1 cellular context compared by ENCODE assay signal in the genomic region with DNA sequence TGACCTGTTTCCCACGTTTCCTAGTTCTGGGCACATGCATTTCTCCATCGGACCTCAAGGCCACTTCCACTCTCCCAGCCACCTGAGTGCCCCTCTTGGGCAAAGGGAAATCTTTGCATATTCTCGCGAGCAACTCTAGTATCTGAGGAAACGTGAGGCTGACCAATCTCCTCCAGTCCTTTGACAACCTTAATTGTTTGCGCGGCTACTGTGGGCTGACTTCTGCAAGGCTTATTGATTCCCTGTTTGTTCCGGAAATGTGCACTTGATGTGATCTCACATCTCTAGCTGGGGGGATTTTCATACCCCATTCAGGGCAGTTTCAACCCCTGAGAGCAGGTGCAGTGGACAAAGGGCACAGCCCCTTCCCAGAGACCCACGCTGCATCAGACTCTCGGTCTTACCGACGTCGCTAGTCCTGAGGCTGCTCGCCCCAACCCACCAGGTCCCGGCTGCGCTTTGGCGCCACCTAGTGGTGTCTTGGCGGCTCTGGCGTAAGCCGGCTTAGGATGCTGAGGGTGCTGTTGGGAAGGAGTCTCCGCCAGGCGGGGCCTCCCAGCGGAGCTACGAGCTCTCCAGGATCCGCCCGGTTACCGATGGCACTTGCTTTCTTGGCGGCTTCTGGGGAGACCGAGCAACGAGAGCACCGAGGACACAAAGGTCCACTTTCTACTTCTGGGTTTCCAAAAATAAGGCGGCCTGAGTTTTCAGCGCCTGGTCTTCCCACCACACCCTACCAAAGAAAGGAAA.
TF ChIP-seq lines count a peak whose summit lies in the region.

No MANE protein-coding gene starts in this region.

TF ChIP-seq in HepG2, 621 proteins besides CTCF, POLR2A, EP300 and RAD21 (continued from another document and continues in another):
- TF ChIP-seq THAP11 (CRISPR knock-in tag; IDR thresholded peaks at IDR 0.05) (peak; percentile 73), EED (CRISPR knock-in tag; IDR thresholded peaks at IDR 0.05) (peak; percentile 60; the same call in 1 of the 2 replicates), TOPORS (CRISPR knock-in tag; IDR thresholded peaks at IDR 0.05) (no peak; the same call in 1 of the 2 replicates), ZSCAN29 (CRISPR knock-in tag; conservative IDR thresholded peaks at IDR 0.05) (peak; percentile 83), SP140L (CRISPR knock-in tag; IDR thresholded peaks at IDR 0.05; ENCODE audit: borderline replicate concordance) (peak; percentile 91; the same call in 1 of the 2 replicates), MAFK (conservative IDR thresholded peaks at IDR 0.05 in 1 of 2, IDR thresholded peaks at IDR 0.05 in 1 of 2; ENCODE audit: low read length in 2 of 2) (0 out of 4 replicates have a peak, but pooled peaks of 1 of the 2 experiments have one; percentile 11), ARHGAP35 (CRISPR knock-in tag; IDR thresholded peaks at IDR 0.05; ENCODE audit: borderline replicate concordance) (peak; percentile 95; the same call in 1 of the 2 replicates), RORA (CRISPR knock-in tag; IDR thresholded peaks at IDR 0.05) (no peak), RELA (CRISPR knock-in tag; IDR thresholded peaks at IDR 0.05) (no peak), MAZ (IDR thresholded peaks at IDR 0.05; ENCODE audit: borderline replicate concordance, low read depth, low read length) (peak; percentile 84; the same call in 1 of the 2 replicates), MAZ (CRISPR knock-in tag; IDR thresholded peaks at IDR 0.05; ENCODE audit: low read depth) (peak; percentile 94), ARID2 (CRISPR knock-in tag; IDR thresholded peaks at IDR 0.05; ENCODE audit: borderline replicate concordance) (peak; percentile 89; the same call in 1 of the 2 replicates), SMAD1 (CRISPR knock-in tag; IDR thresholded peaks at IDR 0.05; ENCODE audit: borderline replicate concordance, low read depth) (0 out of 2 replicates have a peak, but pooled peaks have one; percentile 49), DR1 (CRISPR knock-in tag; IDR thresholded peaks at IDR 0.05) (peak; percentile 38; the same call in 1 of the 2 replicates), FOSL1 (CRISPR knock-in tag; IDR thresholded peaks at IDR 0.05; ENCODE audit: borderline replicate concordance) (no peak), PITX1 (CRISPR knock-in tag; IDR thresholded peaks at IDR 0.05) (peak; percentile 84), KMT2A (CRISPR knock-in tag; IDR thresholded peaks at IDR 0.05) (peak; percentile 79; the same call in 1 of the 2 replicates), ZNF230 (CRISPR knock-in tag; IDR thresholded peaks at IDR 0.05) (peak; percentile 90; the same call in 1 of the 2 replicates)
- TF ChIP-seq, protein P1, sequence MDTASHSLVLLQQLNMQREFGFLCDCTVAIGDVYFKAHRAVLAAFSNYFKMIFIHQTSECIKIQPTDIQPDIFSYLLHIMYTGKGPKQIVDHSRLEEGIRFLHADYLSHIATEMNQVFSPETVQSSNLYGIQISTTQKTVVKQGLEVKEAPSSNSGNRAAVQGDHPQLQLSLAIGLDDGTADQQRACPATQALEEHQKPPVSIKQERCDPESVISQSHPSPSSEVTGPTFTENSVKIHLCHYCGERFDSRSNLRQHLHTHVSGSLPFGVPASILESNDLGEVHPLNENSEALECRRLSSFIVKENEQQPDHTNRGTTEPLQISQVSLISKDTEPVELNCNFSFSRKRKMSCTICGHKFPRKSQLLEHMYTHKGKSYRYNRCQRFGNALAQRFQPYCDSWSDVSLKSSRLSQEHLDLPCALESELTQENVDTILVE (CRISPR knock-in tag; IDR thresholded peaks at IDR 0.05) = peak; percentile 63; the same call in 1 of the 2 replicates
- TF ChIP-seq, protein P2, sequence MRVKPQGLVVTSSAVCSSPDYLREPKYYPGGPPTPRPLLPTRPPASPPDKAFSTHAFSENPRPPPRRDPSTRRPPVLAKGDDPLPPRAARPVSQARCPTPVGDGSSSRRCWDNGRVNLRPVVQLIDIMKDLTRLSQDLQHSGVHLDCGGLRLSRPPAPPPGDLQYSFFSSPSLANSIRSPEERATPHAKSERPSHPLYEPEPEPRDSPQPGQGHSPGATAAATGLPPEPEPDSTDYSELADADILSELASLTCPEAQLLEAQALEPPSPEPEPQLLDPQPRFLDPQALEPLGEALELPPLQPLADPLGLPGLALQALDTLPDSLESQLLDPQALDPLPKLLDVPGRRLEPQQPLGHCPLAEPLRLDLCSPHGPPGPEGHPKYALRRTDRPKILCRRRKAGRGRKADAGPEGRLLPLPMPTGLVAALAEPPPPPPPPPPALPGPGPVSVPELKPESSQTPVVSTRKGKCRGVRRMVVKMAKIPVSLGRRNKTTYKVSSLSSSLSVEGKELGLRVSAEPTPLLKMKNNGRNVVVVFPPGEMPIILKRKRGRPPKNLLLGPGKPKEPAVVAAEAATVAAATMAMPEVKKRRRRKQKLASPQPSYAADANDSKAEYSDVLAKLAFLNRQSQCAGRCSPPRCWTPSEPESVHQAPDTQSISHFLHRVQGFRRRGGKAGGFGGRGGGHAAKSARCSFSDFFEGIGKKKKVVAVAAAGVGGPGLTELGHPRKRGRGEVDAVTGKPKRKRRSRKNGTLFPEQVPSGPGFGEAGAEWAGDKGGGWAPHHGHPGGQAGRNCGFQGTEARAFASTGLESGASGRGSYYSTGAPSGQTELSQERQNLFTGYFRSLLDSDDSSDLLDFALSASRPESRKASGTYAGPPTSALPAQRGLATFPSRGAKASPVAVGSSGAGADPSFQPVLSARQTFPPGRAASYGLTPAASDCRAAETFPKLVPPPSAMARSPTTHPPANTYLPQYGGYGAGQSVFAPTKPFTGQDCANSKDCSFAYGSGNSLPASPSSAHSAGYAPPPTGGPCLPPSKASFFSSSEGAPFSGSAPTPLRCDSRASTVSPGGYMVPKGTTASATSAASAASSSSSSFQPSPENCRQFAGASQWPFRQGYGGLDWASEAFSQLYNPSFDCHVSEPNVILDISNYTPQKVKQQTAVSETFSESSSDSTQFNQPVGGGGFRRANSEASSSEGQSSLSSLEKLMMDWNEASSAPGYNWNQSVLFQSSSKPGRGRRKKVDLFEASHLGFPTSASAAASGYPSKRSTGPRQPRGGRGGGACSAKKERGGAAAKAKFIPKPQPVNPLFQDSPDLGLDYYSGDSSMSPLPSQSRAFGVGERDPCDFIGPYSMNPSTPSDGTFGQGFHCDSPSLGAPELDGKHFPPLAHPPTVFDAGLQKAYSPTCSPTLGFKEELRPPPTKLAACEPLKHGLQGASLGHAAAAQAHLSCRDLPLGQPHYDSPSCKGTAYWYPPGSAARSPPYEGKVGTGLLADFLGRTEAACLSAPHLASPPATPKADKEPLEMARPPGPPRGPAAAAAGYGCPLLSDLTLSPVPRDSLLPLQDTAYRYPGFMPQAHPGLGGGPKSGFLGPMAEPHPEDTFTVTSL (CRISPR knock-in tag; IDR thresholded peaks at IDR 0.05; ENCODE audit: borderline replicate concordance) = no peak
- TF ChIP-seq, protein P3, sequence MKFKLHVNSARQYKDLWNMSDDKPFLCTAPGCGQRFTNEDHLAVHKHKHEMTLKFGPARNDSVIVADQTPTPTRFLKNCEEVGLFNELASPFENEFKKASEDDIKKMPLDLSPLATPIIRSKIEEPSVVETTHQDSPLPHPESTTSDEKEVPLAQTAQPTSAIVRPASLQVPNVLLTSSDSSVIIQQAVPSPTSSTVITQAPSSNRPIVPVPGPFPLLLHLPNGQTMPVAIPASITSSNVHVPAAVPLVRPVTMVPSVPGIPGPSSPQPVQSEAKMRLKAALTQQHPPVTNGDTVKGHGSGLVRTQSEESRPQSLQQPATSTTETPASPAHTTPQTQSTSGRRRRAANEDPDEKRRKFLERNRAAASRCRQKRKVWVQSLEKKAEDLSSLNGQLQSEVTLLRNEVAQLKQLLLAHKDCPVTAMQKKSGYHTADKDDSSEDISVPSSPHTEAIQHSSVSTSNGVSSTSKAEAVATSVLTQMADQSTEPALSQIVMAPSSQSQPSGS (CRISPR knock-in tag; IDR thresholded peaks at IDR 0.05) = 0 out of 2 replicates have a peak, but pooled peaks have one; percentile 36
- TF ChIP-seq, protein P4, sequence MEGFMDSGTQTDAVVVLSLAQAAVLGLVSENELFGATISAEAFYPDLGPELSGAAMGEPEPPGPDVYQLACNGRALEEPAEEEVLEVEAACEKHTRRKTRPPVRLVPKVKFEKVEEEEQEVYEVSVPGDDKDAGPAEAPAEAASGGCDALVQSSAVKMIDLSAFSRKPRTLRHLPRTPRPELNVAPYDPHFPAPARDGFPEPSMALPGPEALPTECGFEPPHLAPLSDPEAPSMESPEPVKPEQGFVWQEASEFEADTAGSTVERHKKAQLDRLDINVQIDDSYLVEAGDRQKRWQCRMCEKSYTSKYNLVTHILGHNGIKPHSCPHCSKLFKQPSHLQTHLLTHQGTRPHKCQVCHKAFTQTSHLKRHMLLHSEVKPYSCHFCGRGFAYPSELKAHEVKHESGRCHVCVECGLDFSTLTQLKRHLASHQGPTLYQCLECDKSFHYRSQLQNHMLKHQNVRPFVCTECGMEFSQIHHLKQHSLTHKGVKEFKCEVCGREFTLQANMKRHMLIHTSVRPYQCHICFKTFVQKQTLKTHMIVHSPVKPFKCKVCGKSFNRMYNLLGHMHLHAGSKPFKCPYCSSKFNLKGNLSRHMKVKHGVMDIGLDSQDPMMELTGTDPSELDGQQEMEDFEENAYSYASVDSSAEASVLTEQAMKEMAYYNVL (CRISPR knock-in tag; IDR thresholded peaks at IDR 0.05; ENCODE audit: borderline replicate concordance) = peak; percentile 51; the same call in 1 of the 2 replicates
- TF ChIP-seq, protein P5, sequence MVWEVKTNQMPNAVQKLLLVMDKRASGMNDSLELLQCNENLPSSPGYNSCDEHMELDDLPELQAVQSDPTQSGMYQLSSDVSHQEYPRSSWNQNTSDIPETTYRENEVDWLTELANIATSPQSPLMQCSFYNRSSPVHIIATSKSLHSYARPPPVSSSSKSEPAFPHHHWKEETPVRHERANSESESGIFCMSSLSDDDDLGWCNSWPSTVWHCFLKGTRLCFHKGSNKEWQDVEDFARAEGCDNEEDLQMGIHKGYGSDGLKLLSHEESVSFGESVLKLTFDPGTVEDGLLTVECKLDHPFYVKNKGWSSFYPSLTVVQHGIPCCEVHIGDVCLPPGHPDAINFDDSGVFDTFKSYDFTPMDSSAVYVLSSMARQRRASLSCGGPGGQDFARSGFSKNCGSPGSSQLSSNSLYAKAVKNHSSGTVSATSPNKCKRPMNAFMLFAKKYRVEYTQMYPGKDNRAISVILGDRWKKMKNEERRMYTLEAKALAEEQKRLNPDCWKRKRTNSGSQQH (CRISPR knock-in tag; IDR thresholded peaks at IDR 0.05; ENCODE audit: low read depth) = peak; percentile 83; the same call in 1 of the 2 replicates
- TF ChIP-seq, protein P6, sequence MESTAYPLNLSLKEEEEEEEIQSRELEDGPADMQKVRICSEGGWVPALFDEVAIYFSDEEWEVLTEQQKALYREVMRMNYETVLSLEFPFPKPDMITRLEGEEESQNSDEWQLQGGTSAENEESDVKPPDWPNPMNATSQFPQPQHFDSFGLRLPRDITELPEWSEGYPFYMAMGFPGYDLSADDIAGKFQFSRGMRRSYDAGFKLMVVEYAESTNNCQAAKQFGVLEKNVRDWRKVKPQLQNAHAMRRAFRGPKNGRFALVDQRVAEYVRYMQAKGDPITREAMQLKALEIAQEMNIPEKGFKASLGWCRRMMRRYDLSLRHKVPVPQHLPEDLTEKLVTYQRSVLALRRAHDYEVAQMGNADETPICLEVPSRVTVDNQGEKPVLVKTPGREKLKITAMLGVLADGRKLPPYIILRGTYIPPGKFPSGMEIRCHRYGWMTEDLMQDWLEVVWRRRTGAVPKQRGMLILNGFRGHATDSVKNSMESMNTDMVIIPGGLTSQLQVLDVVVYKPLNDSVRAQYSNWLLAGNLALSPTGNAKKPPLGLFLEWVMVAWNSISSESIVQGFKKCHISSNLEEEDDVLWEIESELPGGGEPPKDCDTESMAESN (CRISPR knock-in tag; conservative IDR thresholded peaks at IDR 0.05) = peak; percentile 90
- TF ChIP-seq, protein P7, sequence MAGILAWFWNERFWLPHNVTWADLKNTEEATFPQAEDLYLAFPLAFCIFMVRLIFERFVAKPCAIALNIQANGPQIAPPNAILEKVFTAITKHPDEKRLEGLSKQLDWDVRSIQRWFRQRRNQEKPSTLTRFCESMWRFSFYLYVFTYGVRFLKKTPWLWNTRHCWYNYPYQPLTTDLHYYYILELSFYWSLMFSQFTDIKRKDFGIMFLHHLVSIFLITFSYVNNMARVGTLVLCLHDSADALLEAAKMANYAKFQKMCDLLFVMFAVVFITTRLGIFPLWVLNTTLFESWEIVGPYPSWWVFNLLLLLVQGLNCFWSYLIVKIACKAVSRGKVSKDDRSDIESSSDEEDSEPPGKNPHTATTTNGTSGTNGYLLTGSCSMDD (CRISPR knock-in tag; IDR thresholded peaks at IDR 0.05) = no peak
